20 cellular contexts compared by ENCODE assay signal in genomic region chr1:214993419-214993818, GRCh38.
DNase-seq lines count a peak whose midpoint lies in the region; ATAC-seq, FAIRE-seq and TF ChIP-seq lines count a peak whose summit lies in the region.
"Had no signal": no experiment of that assay in that cellular context is flagged by ENCODE, and none has a peak within 500 bp of the region (broad histone marks: within the 10 kb centered on the region; RNA-seq: fewer than 3 reads in every experiment).

No MANE protein-coding gene starts in this region.

- FAIRE-seq in astrocyte (lab: Jason Lieb, UNC): peak; percentile 99
- FAIRE-seq: GM12878 had no signal

- TF ChIP-seq CTCF in astrocyte (IDR thresholded peaks at IDR 0.05; ENCODE audit: insufficient read depth, low read depth, low read length): no peak
- TF ChIP-seq CTCF in foreskin fibroblast (IDR thresholded peaks at IDR 0.05; ENCODE audit: low read depth, low read length): no peak

- TF ChIP-seq POLR2A in erythroblast (IDR thresholded peaks at IDR 0.05; ENCODE audit: low read length): no peak

- no peak overlapping the region for H3K4me2 ChIP-seq in GM23248 (ENCODE audit: unreplicated experiment)
- no peak overlapping the region for H3K4me2 ChIP-seq in astrocyte (ENCODE audit: low read length)
- H3K4me2 ChIP-seq: GM23338 had no signal

- H3K9me3 Mint-ChIP-seq in astrocyte (ENCODE audit: unreplicated experiment): no peaks in the 10 kb centered on the region
- H3K9me3 Mint-ChIP-seq: GM23338 had no signal

- H2AFZ ChIP-seq in GM23248: no peak overlapping the region
- H2AFZ ChIP-seq in astrocyte (ENCODE audit: low read depth, low read length): no peak overlapping the region
- H2AFZ ChIP-seq: GM23338 had no signal

- H4K20me1 ChIP-seq in GM23248 (ENCODE audit: insufficient read depth): no peaks in the 10 kb centered on the region
- no peaks in the 10 kb centered on the region for H4K20me1 ChIP-seq in astrocyte (ENCODE audit: insufficient read depth, low read length)

- ATAC-seq in GM18519 (IDR thresholded peaks at IDR 0.05; ENCODE audit: low FRiP score, unreplicated experiment): no peak
- ATAC-seq: GM12878, GM23338 had no signal

- H3F3A ChIP-seq in GM23248 (ENCODE audit: insufficient read depth): peaks cover 42% of the 10 kb centered on the region

- H3K4me3 ChIP-seq in GM23248: no peak overlapping the region
- no peak overlapping the region for H3K4me3 ChIP-seq in astrocyte (ENCODE audit: insufficient read depth, low read depth, low read length)
- H3K4me3 ChIP-seq in foreskin fibroblast (ENCODE audit: low read depth in 1 of 2, low read length in 2 of 2): no peak overlapping the region
- H3K4me3 ChIP-seq: GM12878, GM23338, MG63 had no signal

- DNase-seq in AG20443 (ENCODE audit: low spot score) (peak; percentile 38), GM23248 (peak; percentile 52), astrocyte (ENCODE audit: low read depth) (peak; percentile 44), foreskin fibroblast (peak; percentile 50 to 73), NCI-H510A treated with DMSO at 0.1 percent for 48 hours (lab: John Stamatoyannopoulos, UW) (no peak), erythroblast (lab: John Stamatoyannopoulos, UW) (no peak), NCI-H2029 (lab: John Stamatoyannopoulos, UW) (no peak)
- DNase-seq: CD4-positive, alpha-beta T cell; Karpas-422; MG63; NCI-H1092 treated with DMSO at 0.1 percent for 48 hours; NCI-H1694; NCI-H226; NCI-H526 treated with DMSO at 0.1 percent for 48 hours; RPMI8226; SW 1271 had no signal

- H3K4me1 Mint-ChIP-seq in astrocyte (ENCODE audit: low read depth, unreplicated experiment): peaks cover 20% of the 10 kb centered on the region
- H3K4me1 Mint-ChIP-seq: B cell had no signal

- no peaks in the 10 kb centered on the region for H3K36me3 Mint-ChIP-seq in astrocyte (ENCODE audit: low read depth, unreplicated experiment)

- no peaks in the 10 kb centered on the region for H3K27me3 ChIP-seq in GM23248 (replicated peaks; ENCODE audit: insufficient read depth)
- no peaks in the 10 kb centered on the region for H3K27me3 ChIP-seq in astrocyte (ENCODE audit: insufficient read depth, low read length)
- H3K27me3 ChIP-seq: MG63 had no signal

- no peaks in the 10 kb centered on the region for H3K9me2 ChIP-seq in GM23248 (ENCODE audit: insufficient read depth)

- H3K4me3 Mint-ChIP-seq in astrocyte (ENCODE audit: unreplicated experiment): no peak overlapping the region
- H3K4me3 Mint-ChIP-seq: B cell; CD4-positive, alpha-beta T cell; GM23338 had no signal

- peaks cover 42% of the 10 kb centered on the region for H3K4me1 ChIP-seq in GM23248 (ENCODE audit: insufficient read depth)
- peaks cover 16% of the 10 kb centered on the region for H3K4me1 ChIP-seq in astrocyte (ENCODE audit: insufficient read depth, low read length)

- H3K27me3 Mint-ChIP-seq in astrocyte (ENCODE audit: low read depth, unreplicated experiment): no peaks in the 10 kb centered on the region
- H3K27me3 Mint-ChIP-seq: B cell had no signal

- in situ Hi-C loops in GM23248 (cut with MboI): no loop called here

- no peak overlapping the region for H3K27ac Mint-ChIP-seq in astrocyte (ENCODE audit: unreplicated experiment)
- H3K27ac Mint-ChIP-seq: B cell; CD4-positive, alpha-beta T cell; GM23338 had no signal

- H3K36me3 ChIP-seq in GM23248 (ENCODE audit: low read depth): no peaks in the 10 kb centered on the region
- no peaks in the 10 kb centered on the region for H3K36me3 ChIP-seq in astrocyte (ENCODE audit: insufficient read depth, low read length)
- H3K36me3 ChIP-seq: MG63 had no signal

- no peaks in the 10 kb centered on the region for H3K9me3 ChIP-seq in GM23248 (ENCODE audit: low read depth)
- H3K9me3 ChIP-seq in astrocyte (ENCODE audit: insufficient read depth, low read depth, low read length): no peaks in the 10 kb centered on the region
- H3K9me3 ChIP-seq: MG63 had no signal

- no peak overlapping the region for H3K9ac ChIP-seq in GM23248
- H3K9ac ChIP-seq in astrocyte (ENCODE audit: low read length): no peak overlapping the region

- no peaks in the 10 kb centered on the region for H3K79me2 ChIP-seq in GM23248 (ENCODE audit: insufficient read depth)
- H3K79me2 ChIP-seq in astrocyte (ENCODE audit: insufficient read depth, low read length): no peaks in the 10 kb centered on the region

- peak overlapping the region; percentile 30 for H3K27ac ChIP-seq in GM23248
- H3K27ac ChIP-seq in astrocyte (ENCODE audit: low read depth, low read length): no peak overlapping the region

Comparison
In these comparisons a context has a peak if more than half of its experiments do, and no peak if none do; other contexts are left out.
1. DNase-seq: peak in AG20443 (single experiment), GM23248 (single experiment), astrocyte (single experiment) and foreskin fibroblast (2 of 2); none in NCI-H510A treated with DMSO at 0.1 percent for 48 hours (single experiment), erythroblast (0 of 2) and NCI-H2029 (single experiment).